Comparison of ENCODE assay signal across 1 cellular context in genomic region chr19:55623130-55623868, GRCh38.
TF ChIP-seq lines count a peak whose summit lies in the region.

No MANE protein-coding gene starts in this region.

TF ChIP-seq in SK-N-SH treated with all-trans-retinoic acid at 6 μM for 48 hours, 23 proteins besides CTCF, POLR2A, EP300 and RAD21 (continued from another document):
- TF ChIP-seq, protein P1, sequence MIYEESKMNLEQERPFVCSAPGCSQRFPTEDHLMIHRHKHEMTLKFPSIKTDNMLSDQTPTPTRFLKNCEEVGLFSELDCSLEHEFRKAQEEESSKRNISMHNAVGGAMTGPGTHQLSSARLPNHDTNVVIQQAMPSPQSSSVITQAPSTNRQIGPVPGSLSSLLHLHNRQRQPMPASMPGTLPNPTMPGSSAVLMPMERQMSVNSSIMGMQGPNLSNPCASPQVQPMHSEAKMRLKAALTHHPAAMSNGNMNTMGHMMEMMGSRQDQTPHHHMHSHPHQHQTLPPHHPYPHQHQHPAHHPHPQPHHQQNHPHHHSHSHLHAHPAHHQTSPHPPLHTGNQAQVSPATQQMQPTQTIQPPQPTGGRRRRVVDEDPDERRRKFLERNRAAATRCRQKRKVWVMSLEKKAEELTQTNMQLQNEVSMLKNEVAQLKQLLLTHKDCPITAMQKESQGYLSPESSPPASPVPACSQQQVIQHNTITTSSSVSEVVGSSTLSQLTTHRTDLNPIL (CRISPR knock-in tag; IDR thresholded peaks at IDR 0.05; ENCODE audit: low read depth) = no peak
- TF ChIP-seq ZNF565 (CRISPR knock-in tag; conservative IDR thresholded peaks at IDR 0.05; ENCODE audit: low read depth) (no peak), OSR1 (CRISPR knock-in tag; IDR thresholded peaks at IDR 0.05) (no peak)
TF ChIP-seq in SK-N-SH treated with all-trans-retinoic acid at 6 μM for 48 hours: peak in this region for 0.
